Comparison of ENCODE assay signal across 8 cellular contexts in genomic region chr6:36546664-36546957, GRCh38. TPM values are rescaled to one million over a fixed set of nuclear protein-coding genes. Genes with fewer than 3 reads are reported as not detected.
DNase-seq lines count a peak whose midpoint lies in the region; ATAC-seq and TF ChIP-seq lines count a peak whose summit lies in the region.

No MANE protein-coding gene starts in this region.

- intact Hi-C loops in right cardiac atrium (cut with DNase I) = loop anchor here in 3 of 4 donors (5.0 to 10.0 kb wide), 3 partner anchors 41 to 48 kb away; partner anchors contain the start of gene SRSF3 (in 2 of the 3)

- H3K9ac ChIP-seq in skeletal muscle tissue (ENCODE audit: low read depth in 1 of 3, low read length in 3 of 3) = peak overlapping the region; percentile 92 to 98 (median 93)

- CTCF ChIA-PET in WTC11 (lab: Charles Lee) = no interaction called here

- POLR2A ChIA-PET in WTC11 (lab: Charles Lee) = no interaction called here

- TF ChIP-seq CTCF in HFF-Myc (IDR thresholded peaks at IDR 0.05; ENCODE audit: low read depth, low read length, missing control alignments) (no peak), WTC11 (IDR thresholded peaks at IDR 0.05) (no peak)

- H3K27me3 Mint-ChIP-seq in WTC11 (ENCODE audit: low read depth) = no peaks in the 10 kb centered on the region; the same call in 1 of the 2 replicates

- H3K4me1 Mint-ChIP-seq in WTC11 = peaks cover 25% of the 10 kb centered on the region

- H3K27ac ChIP-seq in right cardiac atrium (ENCODE audit: low read length) (peak overlapping the region; percentile 98), skeletal muscle tissue (ENCODE audit: low read depth, low read length) (peak overlapping the region; percentile 92)

- WGBS in right cardiac atrium = under 1% methylated on average over 6 of the region's 6 CpGs

- peak overlapping the region; percentile 90 for H3K4me3 Mint-ChIP-seq in WTC11

- ATAC-seq in WTC11 (no peak), right cardiac atrium (peak; percentile 14 to 71), GM18517 (IDR thresholded peaks at IDR 0.05; ENCODE audit: unreplicated experiment) (no peak), HG03108 (IDR thresholded peaks at IDR 0.05; ENCODE audit: unreplicated experiment) (no peak), HG03378 (IDR thresholded peaks at IDR 0.05; ENCODE audit: unreplicated experiment) (no peak)

- no peaks in the 10 kb centered on the region for H3K9me3 ChIP-seq in right cardiac atrium (ENCODE audit: control insufficient read depth, low read length)
- H3K9me3 ChIP-seq in skeletal muscle tissue (ENCODE audit: control insufficient read depth in 3 of 3, low read length in 3 of 3) = no peaks in the 10 kb centered on the region

- no peaks in the 10 kb centered on the region for H3K9me3 Mint-ChIP-seq in WTC11

- peaks cover 0 to 3% (median 0%) of the 10 kb centered on the region in 3 donors for H3K36me3 ChIP-seq in skeletal muscle tissue (ENCODE audit: control insufficient read depth in 3 of 3, insufficient read depth in 3 of 3, low read length in 3 of 3)

- H3K4me1 ChIP-seq in right cardiac atrium (ENCODE audit: control insufficient read depth, insufficient read depth, low read length) (peaks cover 5% of the 10 kb centered on the region), skeletal muscle tissue (ENCODE audit: control insufficient read depth in 3 of 3, insufficient read depth in 3 of 3, low read length in 3 of 3) (peaks cover 16 to 24% (median 16%) of the 10 kb centered on the region in 3 donors)

- H3K27me3 ChIP-seq in right cardiac atrium (ENCODE audit: control insufficient read depth, insufficient read depth) = no peaks in the 10 kb centered on the region
- no peaks in the 10 kb centered on the region for H3K27me3 ChIP-seq in skeletal muscle tissue (ENCODE audit: control insufficient read depth in 3 of 3, insufficient read depth in 3 of 3, low read length in 3 of 3)

- H3K27ac Mint-ChIP-seq in WTC11 = peak overlapping the region; percentile 90

- H3K4me3 ChIP-seq in HFF-Myc (replicated peaks; ENCODE audit: low read depth, low read length) (peak overlapping the region; percentile 93), right cardiac atrium (ENCODE audit: low read length) (peak overlapping the region; percentile 97), skeletal muscle tissue (ENCODE audit: low read length in 3 of 3) (peak overlapping the region; percentile 94 to 98 (median 95))

- peaks cover 7% of the 10 kb centered on the region for H3K36me3 Mint-ChIP-seq in WTC11

- DNase-seq in HFF-Myc (ENCODE audit: extremely low read depth, low read depth) (no peak), WTC11 (ENCODE audit: low spot score) (no peak), right cardiac atrium (peak in 1 of 3 donors; percentile 42), Ammon's horn (ENCODE audit: low spot score) (no peak)

TF ChIP-seq in WTC11, 78 proteins besides CTCF, POLR2A, EP300 and RAD21:
- TF ChIP-seq ATF6 (CRISPR knock-in tag; IDR thresholded peaks at IDR 0.05) = no peak
- no peak for TF ChIP-seq NFATC4 (CRISPR knock-in tag; IDR thresholded peaks at IDR 0.05)
- no peak for TF ChIP-seq NFE2L1 (CRISPR knock-in tag; IDR thresholded peaks at IDR 0.05)
- no peak for TF ChIP-seq CREB1 (CRISPR knock-in tag; IDR thresholded peaks at IDR 0.05)
- no peak for TF ChIP-seq MAX (CRISPR knock-in tag; IDR thresholded peaks at IDR 0.05)
- no peak for TF ChIP-seq EMX1 (CRISPR knock-in tag; IDR thresholded peaks at IDR 0.05)
- no peak for TF ChIP-seq ZNF396 (CRISPR knock-in tag; IDR thresholded peaks at IDR 0.05; ENCODE audit: borderline replicate concordance)

RNA-seq across cellular contexts. Expression of gene STK38, which starts 0.7 kb away (rescaled TPM):
- total RNA-seq in WTC11 (2021) (13.3 to 15.4 TPM (median 14.7 TPM) in 3 replicates), right cardiac atrium (10 to 100 TPM; 20.0 to 23.7 (median 22.7) TPM), skeletal muscle tissue (16.2 TPM)
- polyA plus RNA-seq in right cardiac atrium = 12.2 TPM

RNA-seq across cellular contexts. Expression of gene SRSF3, which starts 47.6 kb away (rescaled TPM):
- 554 to 645 TPM (median 644 TPM) in 3 replicates for total RNA-seq in WTC11 (2021)
- total RNA-seq in right cardiac atrium = 100 to 1,000 TPM; 144 to 185 (median 151) TPM
- polyA plus RNA-seq in right cardiac atrium = 137 TPM
- total RNA-seq in skeletal muscle tissue = 144 TPM

Comparison
In these comparisons a context has a peak if more than half of its experiments do, and no peak if none do; other contexts are left out.
1. ATAC-seq: peak in right cardiac atrium (2 of 2); none in WTC11 (single experiment), GM18517 (single experiment), HG03108 (single experiment) and HG03378 (single experiment).
2. Peak in every context shown above with its lines, with median percentiles within 50 percentile points of each other: H3K4me3 ChIP-seq.